Comparison of ENCODE assay signal across 21 cellular contexts in the genomic region with DNA sequence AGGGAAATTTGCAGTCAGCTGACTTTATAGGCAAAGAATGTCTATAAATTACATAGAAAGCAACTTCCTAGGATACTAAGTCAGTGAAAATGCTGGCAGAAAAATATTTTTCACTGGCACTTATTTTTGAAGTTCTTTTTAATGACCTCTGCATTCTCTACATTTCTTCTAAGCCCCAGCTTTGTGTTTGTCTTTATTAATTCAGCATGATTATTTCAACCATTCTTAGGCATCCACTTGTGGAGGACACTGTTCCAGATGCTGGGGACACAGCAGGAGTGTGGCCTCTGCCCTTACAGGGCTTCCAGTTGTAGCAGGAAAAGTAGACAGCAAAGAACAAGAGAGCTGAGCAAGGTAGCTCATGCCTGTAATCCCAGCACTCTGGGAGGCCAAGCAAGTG. TPM values are rescaled to one million over a fixed set of nuclear protein-coding genes. Genes with fewer than 3 reads are reported as not detected.
"Had no signal": no experiment of that assay in that cellular context is flagged by ENCODE, and none has a peak within 500 bp of the region (broad histone marks: within the 10 kb centered on the region; RNA-seq: fewer than 3 reads in every experiment).

No MANE protein-coding gene starts in this region.

- H3K4me3 Mint-ChIP-seq: activated CD4-positive, alpha-beta T cell treated with anti-CD3 and anti-CD28 coated beads, Interleukin-2, amount 10 ng/mL, durations not matched to agents 7 days and 5 days; activated CD8-positive, alpha-beta T cell treated with anti-CD3 and anti-CD28 coated beads, Interleukin-2, amount 10 ng/mL, durations not matched to agents 7 days and 5 days; activated T-cell treated with anti-CD3 and anti-CD28 coated beads, Interleukin-2, amount 50 U/mL, for 24 hours had no signal

- H3K9me3 Mint-ChIP-seq: activated CD4-positive, alpha-beta T cell treated with anti-CD3 and anti-CD28 coated beads, Interleukin-2, amount 10 ng/mL, durations not matched to agents 7 days and 5 days; activated T-cell treated with anti-CD3 and anti-CD28 coated beads, Interleukin-2, amount 50 U/mL, for 24 hours; activated T-helper 2 cell treated with anti-CD3 and anti-CD28 coated beads, Interferon-gamma antibody, Interleukin-2, Interleukin-4, amounts not matched to agents 10 μg/mL and 5 μg/mL and 100 μg/mL, durations not matched to agents 14 hours and 24 hours and 36 hours had no signal

- H3K27ac Mint-ChIP-seq: activated CD4-positive, alpha-beta T cell treated with anti-CD3 and anti-CD28 coated beads, Interleukin-2, amount 10 ng/mL, durations not matched to agents 7 days and 5 days; activated CD8-positive, alpha-beta T cell treated with anti-CD3 and anti-CD28 coated beads, Interleukin-2, amount 10 ng/mL, durations not matched to agents 7 days and 5 days; activated T-cell treated with anti-CD3 and anti-CD28 coated beads, Interleukin-2, amount 50 U/mL, for 24 hours; activated T-helper 2 cell treated with anti-CD3 and anti-CD28 coated beads, Interferon-gamma antibody, Interleukin-2, Interleukin-4, amounts not matched to agents 10 μg/mL and 5 μg/mL and 100 μg/mL, durations not matched to agents 14 hours and 24 hours and 36 hours had no signal

- DNase-seq: activated CD4-positive, alpha-beta T cell treated with anti-CD3 and anti-CD28 coated beads, Interleukin-2, amount 10 ng/mL, durations not matched to agents 7 days and 5 days; activated CD8-positive, alpha-beta T cell treated with anti-CD3 and anti-CD28 coated beads, Interleukin-2, amount 10 ng/mL, durations not matched to agents 7 days and 5 days; activated naive CD4-positive, alpha-beta T cell treated with Interleukin-2 at 50 U/mL for 16 hours; activated T-cell treated with anti-CD3 and anti-CD28 coated beads, Interleukin-2, amount 50 U/mL, for 24 hours; body of pancreas; caudate nucleus; gastrocnemius medialis; heart left ventricle; left lung; mammary epithelial cell; ovary; psoas muscle; right cardiac atrium; stimulated activated CD4-positive, alpha-beta T cell treated with anti-CD3 and anti-CD28 coated beads, Interleukin-2, amount 100 ng/mL, for 24 hours; stomach; T1000; trophoblast cell had no signal

- H3K4me3 ChIP-seq: body of pancreas, coronary artery, gastrocnemius medialis, heart left ventricle, left lung, ovary, psoas muscle, stomach, vagina had no signal

- H3K27me3 Mint-ChIP-seq: activated CD4-positive, alpha-beta T cell treated with anti-CD3 and anti-CD28 coated beads, Interleukin-2, amount 10 ng/mL, durations not matched to agents 7 days and 5 days had no signal

- H3K4me1 ChIP-seq: body of pancreas, gastrocnemius medialis, psoas muscle, stomach, vagina had no signal

- H3K27ac ChIP-seq: body of pancreas, coronary artery, gastrocnemius medialis, heart left ventricle, ovary, psoas muscle, stomach, vagina had no signal

- H3K27me3 ChIP-seq: body of pancreas, gastrocnemius medialis, heart left ventricle, left lung, ovary, stomach, vagina had no signal

- H3K4me1 Mint-ChIP-seq: activated CD4-positive, alpha-beta T cell treated with anti-CD3 and anti-CD28 coated beads, Interleukin-2, amount 10 ng/mL, durations not matched to agents 7 days and 5 days had no signal

- H3K36me3 ChIP-seq: gastrocnemius medialis, left lung, ovary, vagina had no signal

- ATAC-seq: activated CD4-positive, CD25-positive, alpha-beta regulatory T cell treated with anti-CD3 and anti-CD28 coated beads, Interleukin-2, amount 50 U/mL, for 24 hours; activated CD8-positive, alpha-beta T cell treated with anti-CD3 and anti-CD28 coated beads, Interleukin-2, amount 10 ng/mL, durations not matched to agents 7 days and 5 days; body of pancreas; gastrocnemius medialis; heart left ventricle; left lung; psoas muscle; right cardiac atrium had no signal

- H3K9me3 ChIP-seq: body of pancreas, gastrocnemius medialis, left lung, ovary, psoas muscle, stomach, vagina had no signal

RNA-seq across cellular contexts. Expression of a gene that starts 54.5 kb away (rescaled TPM):
- total RNA-seq: activated CD4-positive, alpha-beta T cell treated with anti-CD3 and anti-CD28 coated beads, Interleukin-2, amount 10 ng/mL, durations not matched to agents 7 days and 5 days; activated CD8-positive, alpha-beta T cell treated with anti-CD3 and anti-CD28 coated beads, Interleukin-2, amount 10 ng/mL, durations not matched to agents 7 days and 5 days; activated T-helper 2 cell treated with anti-CD3 and anti-CD28 coated beads, Interferon-gamma antibody, Interleukin-2, Interleukin-4, amounts not matched to agents 10 μg/mL and 5 μg/mL and 100 μg/mL, durations not matched to agents 14 hours and 24 hours and 36 hours had no signal
